Comparison of ENCODE assay signal across 18 cellular contexts in the genomic region with DNA sequence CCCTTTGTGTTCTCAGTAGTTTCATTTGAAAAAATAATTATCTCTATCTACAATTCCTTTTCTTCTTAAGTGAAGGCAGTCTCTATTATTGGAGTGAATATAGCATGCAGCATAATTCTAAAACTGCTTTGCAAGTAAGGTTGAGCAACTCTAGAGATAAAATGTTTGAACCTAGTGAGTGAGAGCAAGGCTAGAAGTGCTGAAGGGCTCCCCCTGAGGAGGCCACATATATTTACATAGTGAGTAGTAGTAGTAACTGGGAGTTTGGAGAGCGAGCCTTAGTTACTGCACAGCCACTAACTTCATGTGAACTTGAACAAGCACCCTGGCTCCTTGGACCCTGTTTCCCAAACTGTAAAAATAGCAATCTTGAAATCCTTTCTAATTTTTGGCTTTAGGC.
DNase-seq lines count a peak whose midpoint lies in the region; ATAC-seq and TF ChIP-seq lines count a peak whose summit lies in the region.
"Had no signal": no experiment of that assay in that cellular context is flagged by ENCODE, and none has a peak within 500 bp of the region (broad histone marks: within the 10 kb centered on the region; RNA-seq: fewer than 3 reads in every experiment).

No MANE protein-coding gene starts in this region.

- POLR2A ChIA-PET in A673 (lab: Charles Lee; ENCODE audit: low non-redundant PET), result no interaction called here
- POLR2A ChIA-PET in HEK293T (lab: Yijun Ruan, JAX), result no interaction called here

- no peak for ATAC-seq in GM18909 (IDR thresholded peaks at IDR 0.05; ENCODE audit: poor library complexity, unreplicated experiment)
- no peak for ATAC-seq in GM19035 (IDR thresholded peaks at IDR 0.05; ENCODE audit: unreplicated experiment)
- ATAC-seq: activated CD8-positive, alpha-beta T cell treated with anti-CD3 and anti-CD28 coated beads, Interleukin-2, amount 10 ng/mL, durations not matched to agents 7 days and 5 days had no signal

- no peak for TF ChIP-seq CTCF in A673 (conservative IDR thresholded peaks at IDR 0.05; ENCODE audit: low read depth, low read length)

- H3K9me3 ChIP-seq in A673 (ENCODE audit: low read depth, low read length, poor library complexity, severe bottlenecking), result no peaks in the 10 kb centered on the region
- H3K9me3 ChIP-seq: BLaER1 had no signal

- no peak overlapping the region for H3K4me3 ChIP-seq in A673 (ENCODE audit: low read depth, low read length, poor library complexity, severe bottlenecking)
- H3K4me3 ChIP-seq: BLaER1 had no signal

- CTCF ChIA-PET in A673 (lab: Charles Lee), result no interaction called here
- CTCF ChIA-PET in HEK293T (lab: Yijun Ruan, JAX), result no interaction called here

- H3K27me3 ChIP-seq in A673 (replicated peaks; ENCODE audit: insufficient read depth, low read depth, low read length, poor library complexity), result no peaks in the 10 kb centered on the region
- H3K27me3 ChIP-seq: BLaER1 had no signal

- H3K4me1 ChIP-seq in A673 (ENCODE audit: insufficient read depth, low read length, poor library complexity, severe bottlenecking), result no peaks in the 10 kb centered on the region

- no peaks in the 10 kb centered on the region for H3K36me3 ChIP-seq in A673 (ENCODE audit: insufficient read depth, low read length, poor library complexity, severe bottlenecking)
- H3K36me3 ChIP-seq: BLaER1 had no signal

- intact Hi-C loops in A673 (cut with micrococcal nuclease; ENCODE audit: unreplicated experiment), result no loop called here

- no peak overlapping the region for H3K27ac ChIP-seq in A673 (ENCODE audit: low read depth, low read length, poor library complexity, severe bottlenecking)
- H3K27ac ChIP-seq: BLaER1, HL-60 had no signal

- BruUV-seq in A673 (replicated peaks; lab: Mats Ljungman, UMichigan), result no TSS peak

- peak; percentile 1 for DNase-seq in A673 (ENCODE audit: low spot score)
- peak; percentile 28 for DNase-seq in HEK293T (ENCODE audit: extremely low spot score)
- peak; percentile 24 for DNase-seq in amniotic epithelial cell (ENCODE audit: low read depth)
- peak; percentile 5 for DNase-seq in iris pigment epithelial cell (ENCODE audit: low read depth)
- no peak for DNase-seq in GM19238 (ENCODE audit: insufficient read length, low spot score)
- DNase-seq in activated gamma-delta T cell treated with Interleukin-2 at 50 U/mL for 16 hours, result no peak
- DNase-seq: activated CD8-positive, alpha-beta T cell treated with anti-CD3 and anti-CD28 coated beads, Interleukin-2, amount 10 ng/mL, durations not matched to agents 7 days and 5 days; activated naive CD4-positive, alpha-beta T cell treated with Interleukin-2 at 50 U/mL for 16 hours; cerebellar nuclear complex; DND-41; hippocampal formation; NCI-H446 treated with DMSO at 0.1 percent for 48 hours; posterior cingulate gyrus; stimulated activated CD4-positive, alpha-beta T cell treated with anti-CD3 and anti-CD28 coated beads, Interleukin-2, amount 100 ng/mL, for 24 hours had no signal

TF ChIP-seq in HEK293T, 16 proteins besides CTCF, POLR2A, EP300 and RAD21:
- TF ChIP-seq ELF4 (IDR thresholded peaks at IDR 0.05) (no peak), FOXM1 (IDR thresholded peaks at IDR 0.05; ENCODE audit: borderline replicate concordance) (no peak), HDGF (IDR thresholded peaks at IDR 0.05; ENCODE audit: borderline replicate concordance) (no peak)
- TF ChIP-seq, protein P1, sequence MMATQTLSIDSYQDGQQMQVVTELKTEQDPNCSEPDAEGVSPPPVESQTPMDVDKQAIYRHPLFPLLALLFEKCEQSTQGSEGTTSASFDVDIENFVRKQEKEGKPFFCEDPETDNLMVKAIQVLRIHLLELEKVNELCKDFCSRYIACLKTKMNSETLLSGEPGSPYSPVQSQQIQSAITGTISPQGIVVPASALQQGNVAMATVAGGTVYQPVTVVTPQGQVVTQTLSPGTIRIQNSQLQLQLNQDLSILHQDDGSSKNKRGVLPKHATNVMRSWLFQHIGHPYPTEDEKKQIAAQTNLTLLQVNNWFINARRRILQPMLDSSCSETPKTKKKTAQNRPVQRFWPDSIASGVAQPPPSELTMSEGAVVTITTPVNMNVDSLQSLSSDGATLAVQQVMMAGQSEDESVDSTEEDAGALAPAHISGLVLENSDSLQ (IDR thresholded peaks at IDR 0.05), result no peak

Comparison
In these comparisons a context has a peak if more than half of its experiments do, and no peak if none do; other contexts are left out.
1. DNase-seq: peak in A673 (single experiment), HEK293T (single experiment), amniotic epithelial cell (single experiment) and iris pigment epithelial cell (single experiment); none in GM19238 (single experiment) and activated gamma-delta T cell treated with Interleukin-2 at 50 U/mL for 16 hours (single experiment).